Comparison of ENCODE assay signal across 1 cellular context in genomic region chr5:177320879-177321278, GRCh38.
TF ChIP-seq lines count a peak whose summit lies in the region.

No MANE protein-coding gene starts in this region.

TF ChIP-seq in WTC11, 78 proteins besides CTCF, POLR2A, EP300 and RAD21 (continued from another document):
- TF ChIP-seq OVOL2 (CRISPR knock-in tag; IDR thresholded peaks at IDR 0.05; ENCODE audit: borderline replicate concordance) (no peak), MAX (CRISPR knock-in tag; IDR thresholded peaks at IDR 0.05) (no peak), NFATC4 (CRISPR knock-in tag; IDR thresholded peaks at IDR 0.05) (no peak), ESRRA (CRISPR knock-in tag; IDR thresholded peaks at IDR 0.05; ENCODE audit: borderline replicate concordance) (no peak), ZSCAN18 (CRISPR knock-in tag; IDR thresholded peaks at IDR 0.05) (no peak), E2F4 (CRISPR knock-in tag; IDR thresholded peaks at IDR 0.05; ENCODE audit: borderline replicate concordance, low read depth) (no peak), GTF2I (CRISPR knock-in tag; conservative IDR thresholded peaks at IDR 0.05) (no peak), ETV6 (CRISPR knock-in tag; IDR thresholded peaks at IDR 0.05) (no peak)
TF ChIP-seq in WTC11: peak in this region for 0.
